ENCODE assay signal across 18 cellular contexts in genomic region chr9:116088396-116088795, GRCh38.
"Had no signal": no experiment of that assay in that cellular context is flagged by ENCODE, and none has a peak within 500 bp of the region (broad histone marks: within the 10 kb centered on the region; RNA-seq: fewer than 3 reads in every experiment).

No MANE protein-coding gene starts in this region.

- H3K9ac ChIP-seq: neural progenitor cell had no signal

- H3K9me3 ChIP-seq: ovary, sigmoid colon, stomach, thoracic aorta had no signal

- ATAC-seq: activated CD4-positive, alpha-beta T cell treated with anti-CD3 and anti-CD28 coated beads for 36 hours; activated T-cell treated with anti-CD3 and anti-CD28 coated beads, Interleukin-2, amount 50 U/mL, for 4 hours; left colon; T-helper 17 cell had no signal

- H2AFZ ChIP-seq: neural progenitor cell had no signal

- DNase-seq: activated CD4-positive, alpha-beta memory T cell treated with anti-CD3 and anti-CD28 coated beads, Interleukin-2, amount 10 ng/mL, durations not matched to agents 7 days and 5 days; activated CD4-positive, alpha-beta T cell treated with anti-CD3 and anti-CD28 coated beads for 36 hours; activated effector memory CD4-positive, alpha-beta T cell treated with Interleukin-2 at 50 U/mL for 16 hours; activated naive CD4-positive, alpha-beta T cell treated with anti-CD3 and anti-CD28 coated beads, Interleukin-2, amount 50 U/mL, for 16 hours; activated T-cell treated with anti-CD3 and anti-CD28 coated beads, Interleukin-2, amount 50 U/mL, for 4 hours; central memory CD4-positive, alpha-beta T cell; heart left ventricle; left colon; naive B cell; ovary; sigmoid colon; stimulated activated CD4-positive, alpha-beta T cell treated with anti-CD3 and anti-CD28 coated beads, Interleukin-2, amount 100 ng/mL, for 24 hours; stomach; T-helper 17 cell had no signal

- H3K27ac ChIP-seq: coronary artery, neural progenitor cell, ovary, sigmoid colon, stomach, thoracic aorta had no signal

- H3K4me1 ChIP-seq: stomach had no signal

- H3K4me2 ChIP-seq: neural progenitor cell had no signal

- H3K4me3 ChIP-seq: coronary artery, heart left ventricle, neural progenitor cell, ovary, sigmoid colon, stomach, thoracic aorta had no signal

- H3K27me3 ChIP-seq: heart left ventricle, neural progenitor cell, ovary, sigmoid colon, stomach had no signal

- H3K36me3 ChIP-seq: heart left ventricle, neural progenitor cell, ovary, sigmoid colon, stomach, thoracic aorta, WERI-Rb-1 had no signal
